In genomic region chr2:57893347-57893746, GRCh38 we compare ENCODE assay signal across 16 cellular contexts.
DNase-seq lines count a peak whose midpoint lies in the region; ATAC-seq and TF ChIP-seq lines count a peak whose summit lies in the region.
"Had no signal": no experiment of that assay in that cellular context is flagged by ENCODE, and none has a peak within 500 bp of the region (broad histone marks: within the 10 kb centered on the region; RNA-seq: fewer than 3 reads in every experiment).

No MANE protein-coding gene starts in this region.

- DNase-seq in CD14-positive monocyte (ENCODE audit: low spot score) (no peak), GM12865 (ENCODE audit: low read depth) (no peak), SJCRH30 (no peak), HK-2 (ENCODE audit: unreplicated experiment) (no peak), BE2C (no peak)
- no peak for DNase-seq in activated CD4-positive, alpha-beta T cell treated with anti-CD3 and anti-CD28 coated beads for 1 hour
- DNase-seq: CD8-positive, alpha-beta T cell; COR-L47; DMS53; HFFc6; KG1 had no signal

- H3K27me3 ChIP-seq in SJCRH30 (no peaks in the 10 kb centered on the region), BE2C (no peaks in the 10 kb centered on the region)

- H3K4me3 ChIP-seq in GM12865 (ENCODE audit: low read depth, low read length) = peak overlapping the region; percentile 29; the same call in 1 of the 2 replicates
- H3K4me3 ChIP-seq in SJCRH30 = no peak overlapping the region
- no peak overlapping the region for H3K4me3 ChIP-seq in BE2C (ENCODE audit: low read depth, low read length)
- H3K4me3 ChIP-seq: HAP-1 had no signal

- peak overlapping the region; percentile 68 for H3K27ac ChIP-seq in SJCRH30
- H3K27ac ChIP-seq: C4-2B had no signal

- H3K9me3 Mint-ChIP-seq in CD14-positive monocyte = no peaks in the 10 kb centered on the region
- no peaks in the 10 kb centered on the region for H3K9me3 Mint-ChIP-seq in stimulated activated memory B cell treated with anti-CD40 and anti-IgM and Interleukin-4, amounts not matched to agents 10 μg/mL and 1 μg/mL and 100 μg/mL, for 72 hours
- H3K9me3 Mint-ChIP-seq: CD8-positive, alpha-beta T cell; HFFc6; IgD-negative memory B cell had no signal

- H3K9me3 ChIP-seq in SJCRH30 (replicated peaks) (no peaks in the 10 kb centered on the region), BE2C (no peaks in the 10 kb centered on the region)
- H3K9me3 ChIP-seq: HAP-1 had no signal

- TF ChIP-seq CTCF in CD14-positive monocyte (IDR thresholded peaks at IDR 0.05) (no peak), GM12865 (IDR thresholded peaks at IDR 0.05; ENCODE audit: insufficient read depth, low read depth, low read length, missing control alignments) (no peak), BE2C (IDR thresholded peaks at IDR 0.05; ENCODE audit: low read depth, low read length) (no peak)

- H3K36me3 ChIP-seq in SJCRH30 (no peaks in the 10 kb centered on the region), BE2C (no peaks in the 10 kb centered on the region)
- H3K36me3 ChIP-seq: HAP-1 had no signal

- peaks cover 19% of the 10 kb centered on the region for H3K4me1 Mint-ChIP-seq in CD14-positive monocyte
- peaks cover 35% of the 10 kb centered on the region for H3K4me1 Mint-ChIP-seq in stimulated activated memory B cell treated with anti-CD40 and anti-IgM and Interleukin-4, amounts not matched to agents 10 μg/mL and 1 μg/mL and 100 μg/mL, for 72 hours

- H3K27ac Mint-ChIP-seq in CD14-positive monocyte = peak overlapping the region; percentile 19 to 89 (median 78)
- H3K27ac Mint-ChIP-seq in stimulated activated memory B cell treated with anti-CD40 and anti-IgM and Interleukin-4, amounts not matched to agents 10 μg/mL and 1 μg/mL and 100 μg/mL, for 72 hours = peak overlapping the region; percentile 90
- H3K27ac Mint-ChIP-seq: B cell; CD8-positive, alpha-beta T cell; HFFc6; IgD-negative memory B cell had no signal

- H3K36me3 Mint-ChIP-seq in CD14-positive monocyte = no peaks in the 10 kb centered on the region
- no peaks in the 10 kb centered on the region for H3K36me3 Mint-ChIP-seq in stimulated activated memory B cell treated with anti-CD40 and anti-IgM and Interleukin-4, amounts not matched to agents 10 μg/mL and 1 μg/mL and 100 μg/mL, for 72 hours
- H3K36me3 Mint-ChIP-seq: CD8-positive, alpha-beta T cell had no signal

- peaks cover 0 to 2% (median 0%) of the 10 kb centered on the region in 3 donors for H3K27me3 Mint-ChIP-seq in CD14-positive monocyte (ENCODE audit: low read depth in 3 of 3)
- H3K27me3 Mint-ChIP-seq in stimulated activated memory B cell treated with anti-CD40 and anti-IgM and Interleukin-4, amounts not matched to agents 10 μg/mL and 1 μg/mL and 100 μg/mL, for 72 hours = no peaks in the 10 kb centered on the region
- H3K27me3 Mint-ChIP-seq: B cell, IgD-negative memory B cell had no signal

- no peak overlapping the region for H3K4me3 Mint-ChIP-seq in CD14-positive monocyte
- H3K4me3 Mint-ChIP-seq in stimulated activated memory B cell treated with anti-CD40 and anti-IgM and Interleukin-4, amounts not matched to agents 10 μg/mL and 1 μg/mL and 100 μg/mL, for 72 hours = peak overlapping the region; percentile 56
- H3K4me3 Mint-ChIP-seq: B cell; CD8-positive, alpha-beta T cell; HFFc6 had no signal

- intact Hi-C loops in CD14-positive monocyte (cut with micrococcal nuclease) = loop anchor here in 1 of 2 donors (10.0 kb wide), 1 partner anchor 211 kb away; no protein-coding TSS in a partner anchor

- H3K4me1 ChIP-seq in SJCRH30 (peaks cover 18% of the 10 kb centered on the region), BE2C (no peaks in the 10 kb centered on the region)

- no peak for ATAC-seq in stimulated activated memory B cell treated with anti-CD40 and anti-IgM and Interleukin-4, amounts not matched to agents 10 μg/mL and 1 μg/mL and 100 μg/mL, for 72 hours
- ATAC-seq: CD8-positive, alpha-beta T cell had no signal
